In the genomic region with DNA sequence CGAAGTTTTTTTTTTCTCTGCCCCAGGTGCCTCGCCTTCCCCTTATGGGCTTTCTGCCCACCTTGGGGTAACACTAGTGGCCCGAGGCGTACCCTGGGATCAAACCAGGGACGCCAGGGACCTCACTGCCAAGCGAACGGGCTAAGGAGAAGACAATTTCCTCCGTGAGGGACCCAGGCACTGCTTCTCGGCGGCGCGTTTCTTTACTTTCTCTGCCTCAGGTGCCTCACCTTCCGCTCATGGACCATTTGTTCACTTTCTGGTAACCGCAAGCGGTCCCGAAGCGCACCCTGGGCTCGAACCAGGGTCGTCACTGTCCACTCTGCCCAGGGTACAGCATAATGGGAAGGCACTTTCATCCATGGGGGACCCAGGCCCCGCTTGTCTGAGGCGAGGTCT, we compare ENCODE assay signal across 8 cellular contexts.
DNase-seq lines count a peak whose midpoint lies in the region; ATAC-seq and TF ChIP-seq lines count a peak whose summit lies in the region.
"Not testable (repeated sequence)": the region's sequence is repeated elsewhere in the genome, so short reads cannot be mapped to it uniquely, and the experiment has no call there.

No MANE protein-coding gene starts in this region.

- H3K4me2 ChIP-seq in DOHH2 (ENCODE audit: low read length) = peak overlapping the region; percentile 56
- H3K4me2 ChIP-seq in SU-DHL-6 (ENCODE audit: low read depth, low read length, poor library complexity, severe bottlenecking) = peak overlapping the region; percentile 42

- H3K36me3 Mint-ChIP-seq in activated CD8-positive, alpha-beta T cell treated with anti-CD3 and anti-CD28 coated beads for 36 hours (ENCODE audit: low read depth); activated naive CD4-positive, alpha-beta T cell treated with anti-CD3 and anti-CD28 coated beads for 36 hours (ENCODE audit: low read depth); memory B cell; stimulated activated memory B cell treated with anti-CD40 and anti-IgM and Interleukin-4, amounts not matched to agents 10 μg/mL and 1 μg/mL and 100 μg/mL, for 72 hours: not testable (repeated sequence)
- H3K36me3 Mint-ChIP-seq in effector memory CD8-positive, alpha-beta T cell (ENCODE audit: insufficient read depth) = peaks cover 12% of the 10 kb centered on the region

- not testable (repeated sequence) for H3K9me2 ChIP-seq in DOHH2 (replicated peaks; ENCODE audit: control insufficient read depth, low read length); SU-DHL-6 (replicated peaks; ENCODE audit: insufficient read depth, low read length)

- H3K79me2 ChIP-seq in DOHH2 (ENCODE audit: control insufficient read depth, low read length) = peaks cover 17% of the 10 kb centered on the region
- not testable (repeated sequence) for H3K79me2 ChIP-seq in SU-DHL-6 (ENCODE audit: insufficient read depth, low read length)

- DNase-seq in A673 (ENCODE audit: low spot score); activated CD8-positive, alpha-beta T cell treated with anti-CD3 and anti-CD28 coated beads for 36 hours; activated naive CD4-positive, alpha-beta T cell treated with anti-CD3 and anti-CD28 coated beads for 36 hours; effector memory CD8-positive, alpha-beta T cell; memory B cell (ENCODE audit: low spot score in 2 of 2): not testable (repeated sequence)

- not testable (repeated sequence) for H3K27ac ChIP-seq in A673 (ENCODE audit: low read depth, low read length, poor library complexity, severe bottlenecking)
- H3K27ac ChIP-seq in DOHH2 (ENCODE audit: low read depth, low read length) (peak overlapping the region; percentile 77; the same call in 1 of the 2 replicates), SU-DHL-6 (ENCODE audit: low read depth, low read length) (peak overlapping the region; percentile 87)

- BruUV-seq in A673 (replicated peaks; lab: Mats Ljungman, UMichigan) = TSS peak; percentile 75

- H3K27me3 Mint-ChIP-seq in activated CD8-positive, alpha-beta T cell treated with anti-CD3 and anti-CD28 coated beads for 36 hours; activated naive CD4-positive, alpha-beta T cell treated with anti-CD3 and anti-CD28 coated beads for 36 hours (ENCODE audit: low read depth); effector memory CD8-positive, alpha-beta T cell; memory B cell; stimulated activated memory B cell treated with anti-CD40 and anti-IgM and Interleukin-4, amounts not matched to agents 10 μg/mL and 1 μg/mL and 100 μg/mL, for 72 hours: not testable (repeated sequence)

- not testable (repeated sequence) for H3K4me1 ChIP-seq in A673 (ENCODE audit: insufficient read depth, low read length, poor library complexity, severe bottlenecking)
- peaks cover 11% of the 10 kb centered on the region for H3K4me1 ChIP-seq in DOHH2 (ENCODE audit: control insufficient read depth, low read length)

- not testable (repeated sequence) for H3F3A ChIP-seq in DOHH2 (ENCODE audit: control insufficient read depth, insufficient read depth); SU-DHL-6 (ENCODE audit: insufficient read depth)

- not testable (repeated sequence) for H3K36me3 ChIP-seq in A673 (ENCODE audit: insufficient read depth, low read length, poor library complexity, severe bottlenecking); DOHH2 (ENCODE audit: control insufficient read depth, low read length); SU-DHL-6 (ENCODE audit: low read length)

- not testable (repeated sequence) for H4K20me1 ChIP-seq in DOHH2 (ENCODE audit: control insufficient read depth, insufficient read depth, low read depth, low read length); SU-DHL-6 (ENCODE audit: low read depth, low read length)

- CTCF ChIA-PET in A673 (lab: Charles Lee); activated CD8-positive, alpha-beta T cell treated with anti-CD3 and anti-CD28 coated beads for 36 hours (lab: Charles Lee); activated naive CD4-positive, alpha-beta T cell treated with anti-CD3 and anti-CD28 coated beads for 36 hours (lab: Charles Lee): not testable (repeated sequence)

- H3K27ac Mint-ChIP-seq in activated CD8-positive, alpha-beta T cell treated with anti-CD3 and anti-CD28 coated beads for 36 hours; effector memory CD8-positive, alpha-beta T cell: not testable (repeated sequence)
- H3K27ac Mint-ChIP-seq in activated naive CD4-positive, alpha-beta T cell treated with anti-CD3 and anti-CD28 coated beads for 36 hours = peak overlapping the region; percentile 82
- peak overlapping the region; percentile 93 for H3K27ac Mint-ChIP-seq in memory B cell
- H3K27ac Mint-ChIP-seq in stimulated activated memory B cell treated with anti-CD40 and anti-IgM and Interleukin-4, amounts not matched to agents 10 μg/mL and 1 μg/mL and 100 μg/mL, for 72 hours = peak overlapping the region; percentile 90

- not testable (repeated sequence) for H3K9me3 ChIP-seq in A673 (ENCODE audit: low read depth, low read length, poor library complexity, severe bottlenecking); DOHH2 (ENCODE audit: control insufficient read depth, insufficient read depth, low read length); SU-DHL-6 (ENCODE audit: insufficient read depth, low read length)

- H3K4me1 Mint-ChIP-seq in activated CD8-positive, alpha-beta T cell treated with anti-CD3 and anti-CD28 coated beads for 36 hours (ENCODE audit: low read depth); activated naive CD4-positive, alpha-beta T cell treated with anti-CD3 and anti-CD28 coated beads for 36 hours (ENCODE audit: low read depth); effector memory CD8-positive, alpha-beta T cell (ENCODE audit: low read depth in 2 of 2); memory B cell: not testable (repeated sequence)
- peaks cover 12% of the 10 kb centered on the region for H3K4me1 Mint-ChIP-seq in stimulated activated memory B cell treated with anti-CD40 and anti-IgM and Interleukin-4, amounts not matched to agents 10 μg/mL and 1 μg/mL and 100 μg/mL, for 72 hours

- POLR2A ChIA-PET in A673 (lab: Charles Lee; ENCODE audit: low non-redundant PET); activated CD8-positive, alpha-beta T cell treated with anti-CD3 and anti-CD28 coated beads for 36 hours (lab: Charles Lee): not testable (repeated sequence)

- H3K4me3 ChIP-seq in A673 (ENCODE audit: low read depth, low read length, poor library complexity, severe bottlenecking); SU-DHL-6 (ENCODE audit: insufficient read depth, low read length, poor library complexity, severe bottlenecking): not testable (repeated sequence)
- H3K4me3 ChIP-seq in DOHH2 (ENCODE audit: low read length) = peak overlapping the region; percentile 80

- not testable (repeated sequence) for H3K9me3 Mint-ChIP-seq in activated CD8-positive, alpha-beta T cell treated with anti-CD3 and anti-CD28 coated beads for 36 hours; activated naive CD4-positive, alpha-beta T cell treated with anti-CD3 and anti-CD28 coated beads for 36 hours; effector memory CD8-positive, alpha-beta T cell; memory B cell; stimulated activated memory B cell treated with anti-CD40 and anti-IgM and Interleukin-4, amounts not matched to agents 10 μg/mL and 1 μg/mL and 100 μg/mL, for 72 hours

- intact Hi-C loops in A673 (cut with micrococcal nuclease; ENCODE audit: unreplicated experiment); activated CD8-positive, alpha-beta T cell treated with anti-CD3 and anti-CD28 coated beads for 36 hours (cut with micrococcal nuclease); activated naive CD4-positive, alpha-beta T cell treated with anti-CD3 and anti-CD28 coated beads for 36 hours (cut with micrococcal nuclease): not testable (repeated sequence)

- H2AFZ ChIP-seq in SU-DHL-6 (ENCODE audit: low read depth, low read length, severe bottlenecking) = not testable (repeated sequence)

- not testable (repeated sequence) for TF ChIP-seq CTCF in A673 (conservative IDR thresholded peaks at IDR 0.05; ENCODE audit: low read depth, low read length); DOHH2 (IDR thresholded peaks at IDR 0.05; ENCODE audit: low read depth, low read length, poor library complexity, severe bottlenecking); SU-DHL-6 (IDR thresholded peaks at IDR 0.05; ENCODE audit: insufficient read depth, low read length, poor library complexity, severe bottlenecking); activated CD8-positive, alpha-beta T cell treated with anti-CD3 and anti-CD28 coated beads for 36 hours (IDR thresholded peaks at IDR 0.05)

- not testable (repeated sequence) for H3K27me3 ChIP-seq in A673 (replicated peaks; ENCODE audit: insufficient read depth, low read depth, low read length, poor library complexity); DOHH2 (ENCODE audit: control insufficient read depth, low read length); SU-DHL-6 (ENCODE audit: low read length)

- not testable (repeated sequence) for ATAC-seq in activated CD8-positive, alpha-beta T cell treated with anti-CD3 and anti-CD28 coated beads for 36 hours; effector memory CD8-positive, alpha-beta T cell (replicated peaks); memory B cell (ENCODE audit: low read depth); stimulated activated memory B cell treated with anti-CD40 and anti-IgM and Interleukin-4, amounts not matched to agents 10 μg/mL and 1 μg/mL and 100 μg/mL, for 72 hours

- H3K4me3 Mint-ChIP-seq in activated CD8-positive, alpha-beta T cell treated with anti-CD3 and anti-CD28 coated beads for 36 hours = peak overlapping the region; percentile 99
- peak overlapping the region; percentile 92 for H3K4me3 Mint-ChIP-seq in activated naive CD4-positive, alpha-beta T cell treated with anti-CD3 and anti-CD28 coated beads for 36 hours
- peak overlapping the region; percentile 68 to 98 for H3K4me3 Mint-ChIP-seq in effector memory CD8-positive, alpha-beta T cell
- H3K4me3 Mint-ChIP-seq in memory B cell = peak overlapping the region; percentile 96
- peak overlapping the region; percentile 94 for H3K4me3 Mint-ChIP-seq in stimulated activated memory B cell treated with anti-CD40 and anti-IgM and Interleukin-4, amounts not matched to agents 10 μg/mL and 1 μg/mL and 100 μg/mL, for 72 hours

- peak overlapping the region; percentile 76; the same call in 1 of the 2 replicates for H3K9ac ChIP-seq in SU-DHL-6 (ENCODE audit: low read length)
